Comparison of ENCODE assay signal across 6 cellular contexts in genomic region chr19:2150794-2151338, GRCh38. TPM values are rescaled to one million over a fixed set of nuclear protein-coding genes. Genes with fewer than 3 reads are reported as not detected.
DNase-seq lines count a peak whose midpoint lies in the region; ATAC-seq, FAIRE-seq and TF ChIP-seq lines count a peak whose summit lies in the region.

No MANE protein-coding gene starts in this region.

- H3K27ac Mint-ChIP-seq in nephron: peak overlapping the region in 1 of 3 experiments; percentile 66

- no peaks in the 10 kb centered on the region for H3K9me3 Mint-ChIP-seq in nephron

- peak overlapping the region; percentile 90 for H3K4me3 ChIP-seq in brain microvascular endothelial cell (ENCODE audit: low read depth, low read length)

- no peaks in the 10 kb centered on the region for H3K27me3 ChIP-seq in brain microvascular endothelial cell (replicated peaks)

- FAIRE-seq in GM12892 (lab: Jason Lieb, UNC): no peak

- H3K36me3 Mint-ChIP-seq in nephron (ENCODE audit: low read depth): peaks cover 7% of the 10 kb centered on the region

- in situ Hi-C loops in brain microvascular endothelial cell (cut with HindIII; ENCODE audit: low pct_ligation_motif_present, low sequenced_read_pairs): no loop called here

- H3K4me3 Mint-ChIP-seq in nephron: peak overlapping the region; percentile 85 to 93 (median 93)

- TF ChIP-seq CTCF in brain microvascular endothelial cell (IDR thresholded peaks at IDR 0.05; ENCODE audit: low read depth, low read length, missing control alignments) (no peak), nephron (IDR thresholded peaks at IDR 0.05; ENCODE audit: unreplicated experiment in 3 of 3) (no peak)

- peaks cover 3% of the 10 kb centered on the region for H3K36me3 ChIP-seq in brain microvascular endothelial cell (replicated peaks)

- peak overlapping the region; percentile 81 for H3K27ac ChIP-seq in brain microvascular endothelial cell

- peak; percentile 19 for DNase-seq in GM12892 (ENCODE audit: insufficient read length)
- no peak for DNase-seq in brain microvascular endothelial cell
- DNase-seq in GM19238 (ENCODE audit: insufficient read length, low spot score): no peak
- DNase-seq in NCI-H2081 (lab: John Stamatoyannopoulos, UW): no peak

- no peak for TF ChIP-seq POLR2A in GM12892 (IDR thresholded peaks at IDR 0.05; ENCODE audit: low read depth, low read length)

- H3K27me3 Mint-ChIP-seq in nephron (ENCODE audit: low read depth): no peaks in the 10 kb centered on the region

- peak; percentile 18 for ATAC-seq in HG03342 (IDR thresholded peaks at IDR 0.05; ENCODE audit: unreplicated experiment)

- peaks cover 29% of the 10 kb centered on the region for H3K4me1 Mint-ChIP-seq in nephron

RNA-seq across cellular contexts. Expression of gene AP3D1, which starts 0.5 kb away (rescaled TPM):
- 41.7 TPM for polyA plus RNA-seq in GM12892 (2012; ENCODE audit: missing spikeins)

RNA-seq across cellular contexts. Expression of gene DOT1L, which starts 12.9 kb away (rescaled TPM):
- 12.6 TPM for polyA plus RNA-seq in GM12892 (2012; ENCODE audit: missing spikeins)

RNA-seq across cellular contexts. Expression of gene IZUMO4, which starts 54.2 kb away (rescaled TPM):
- polyA plus RNA-seq in GM12892 (2012; ENCODE audit: missing spikeins): 43.2 TPM

RNA-seq across cellular contexts. Expression of gene MOB3A, which starts 54.7 kb away (rescaled TPM):
- 113 TPM for polyA plus RNA-seq in GM12892 (2012; ENCODE audit: missing spikeins)
